20 cellular contexts compared by ENCODE assay signal in genomic region chr19:49880162-49880869, GRCh38. TPM values are rescaled to one million over a fixed set of nuclear protein-coding genes. Genes with fewer than 3 reads are reported as not detected.
A peak's percentile ranks its signal among the peaks of the same experiment; 100 is the strongest.
DNase-seq lines count a peak whose midpoint lies in the region; ATAC-seq lines count a peak whose summit lies in the region.
"Had no signal": no experiment of that assay in that cellular context is flagged by ENCODE, and none has a peak within 500 bp of the region (broad histone marks: within the 10 kb centered on the region; RNA-seq: fewer than 3 reads in every experiment).

No MANE protein-coding gene starts in this region.

- no peak for DNase-seq in activated T-cell treated with anti-CD3 and anti-CD28 coated beads, Interleukin-2, amount 50 U/mL, for 24 hours
- DNase-seq in activated T-cell treated with anti-CD3 and anti-CD28 coated beads for 4 hours, result no peak
- peak; percentile 9 to 23 for DNase-seq in left colon
- DNase-seq in stimulated activated effector memory CD8-positive, alpha-beta T cell treated with anti-CD3 and anti-CD28 coated beads, Interleukin-12 subunit alpha, Interleukin-12 subunit beta, amount 100 ng/mL, for 72 hours (ENCODE audit: low spot score in 2 of 2), result no peak
- no peak for DNase-seq in RKO (ENCODE audit: low spot score)
- no peak for DNase-seq in NCI-H345 treated with DMSO at 0.1 percent for 48 hours (lab: John Stamatoyannopoulos, UW; ENCODE audit: unreplicated experiment)
- DNase-seq: 8988T; CD8-positive, alpha-beta memory T cell; DND-41; KG1; NCI-H1417 treated with DMSO at 0.1 percent for 48 hours; NCI-H2029; NCI-H2171; NCI-H774; PC-3; SJCRH30 had no signal

- intact Hi-C loops in left colon (cut with DNase I, micrococcal nuclease), result no loop called here

- no peak overlapping the region for H3K27ac Mint-ChIP-seq in activated T-cell treated with anti-CD3 and anti-CD28 coated beads, Interleukin-2, amount 50 U/mL, for 24 hours
- H3K27ac Mint-ChIP-seq in activated T-helper 17 cell treated with anti-CD3 and anti-CD28 coated beads, Interleukin-2, amount 50 U/mL, for 72 hours, result no peak overlapping the region
- peak overlapping the region; percentile 87 for H3K27ac Mint-ChIP-seq in stimulated activated effector memory CD8-positive, alpha-beta T cell treated with anti-CD3 and anti-CD28 coated beads, Interleukin-12 subunit alpha, Interleukin-12 subunit beta, amount 100 ng/mL, for 72 hours
- H3K27ac Mint-ChIP-seq: GM23338 had no signal

- H3K27me3 Mint-ChIP-seq in activated T-cell treated with anti-CD3 and anti-CD28 coated beads, Interleukin-2, amount 50 U/mL, for 24 hours, result no peaks in the 10 kb centered on the region
- H3K27me3 Mint-ChIP-seq in activated T-helper 17 cell treated with anti-CD3 and anti-CD28 coated beads, Interleukin-2, amount 50 U/mL, for 72 hours, result no peaks in the 10 kb centered on the region

- ATAC-seq in activated T-helper 17 cell treated with anti-CD3 and anti-CD28 coated beads, Interleukin-2, amount 50 U/mL, for 72 hours (replicated peaks), result no peak
- no peak for ATAC-seq in left colon
- ATAC-seq in stimulated activated effector memory CD8-positive, alpha-beta T cell treated with anti-CD3 and anti-CD28 coated beads, Interleukin-12 subunit alpha, Interleukin-12 subunit beta, amount 100 ng/mL, for 72 hours, result no peak
- ATAC-seq in GM18907 (IDR thresholded peaks at IDR 0.05; ENCODE audit: unreplicated experiment), result no peak
- ATAC-seq: GM23338, PC-3 had no signal

- peak overlapping the region; percentile 10 for H3K4me3 Mint-ChIP-seq in activated T-cell treated with anti-CD3 and anti-CD28 coated beads, Interleukin-2, amount 50 U/mL, for 24 hours
- peak overlapping the region; percentile 39 for H3K4me3 Mint-ChIP-seq in activated T-helper 17 cell treated with anti-CD3 and anti-CD28 coated beads, Interleukin-2, amount 50 U/mL, for 72 hours
- H3K4me3 Mint-ChIP-seq in stimulated activated effector memory CD8-positive, alpha-beta T cell treated with anti-CD3 and anti-CD28 coated beads, Interleukin-12 subunit alpha, Interleukin-12 subunit beta, amount 100 ng/mL, for 72 hours, result no peak overlapping the region
- H3K4me3 Mint-ChIP-seq: GM23338 had no signal

- peaks cover 64% of the 10 kb centered on the region for H3K36me3 Mint-ChIP-seq in activated T-cell treated with anti-CD3 and anti-CD28 coated beads, Interleukin-2, amount 50 U/mL, for 24 hours (ENCODE audit: low read depth)
- peaks cover 76% of the 10 kb centered on the region for H3K36me3 Mint-ChIP-seq in activated T-helper 17 cell treated with anti-CD3 and anti-CD28 coated beads, Interleukin-2, amount 50 U/mL, for 72 hours (ENCODE audit: low read depth)
- H3K36me3 Mint-ChIP-seq in stimulated activated effector memory CD8-positive, alpha-beta T cell treated with anti-CD3 and anti-CD28 coated beads, Interleukin-12 subunit alpha, Interleukin-12 subunit beta, amount 100 ng/mL, for 72 hours, result no peaks in the 10 kb centered on the region

- no peaks in the 10 kb centered on the region for H3K9me3 Mint-ChIP-seq in activated T-cell treated with anti-CD3 and anti-CD28 coated beads, Interleukin-2, amount 50 U/mL, for 24 hours
- H3K9me3 Mint-ChIP-seq in activated T-helper 17 cell treated with anti-CD3 and anti-CD28 coated beads, Interleukin-2, amount 50 U/mL, for 72 hours, result no peaks in the 10 kb centered on the region
- no peaks in the 10 kb centered on the region for H3K9me3 Mint-ChIP-seq in stimulated activated effector memory CD8-positive, alpha-beta T cell treated with anti-CD3 and anti-CD28 coated beads, Interleukin-12 subunit alpha, Interleukin-12 subunit beta, amount 100 ng/mL, for 72 hours
- H3K9me3 Mint-ChIP-seq: CD8-positive, alpha-beta memory T cell had no signal

- H3K4me1 Mint-ChIP-seq in activated T-cell treated with anti-CD3 and anti-CD28 coated beads, Interleukin-2, amount 50 U/mL, for 24 hours (ENCODE audit: low read depth), result peaks cover 24% of the 10 kb centered on the region
- H3K4me1 Mint-ChIP-seq in activated T-helper 17 cell treated with anti-CD3 and anti-CD28 coated beads, Interleukin-2, amount 50 U/mL, for 72 hours, result peaks cover 7% of the 10 kb centered on the region
- peaks cover 50% of the 10 kb centered on the region for H3K4me1 Mint-ChIP-seq in stimulated activated effector memory CD8-positive, alpha-beta T cell treated with anti-CD3 and anti-CD28 coated beads, Interleukin-12 subunit alpha, Interleukin-12 subunit beta, amount 100 ng/mL, for 72 hours

RNA-seq across cellular contexts. Expression of gene TBC1D17, which starts 2.8 kb away (rescaled TPM):
- total RNA-seq in activated T-helper 17 cell treated with anti-CD3 and anti-CD28 coated beads, Interleukin-2, amount 50 U/mL, for 72 hours, result 10 to 100 TPM; 21.4 to 57.4 TPM
- 10 to 100 TPM; 32.8 to 36.4 TPM for total RNA-seq in left colon

RNA-seq across cellular contexts. Expression of gene AKT1S1, which starts 3.2 kb away (rescaled TPM):
- total RNA-seq in activated T-helper 17 cell treated with anti-CD3 and anti-CD28 coated beads, Interleukin-2, amount 50 U/mL, for 72 hours, result 10 to 100 TPM; 33.8 to 72.8 TPM
- 10 to 100 TPM; 30.3 to 43.3 TPM for total RNA-seq in left colon

RNA-seq across cellular contexts. Expression of gene PNKP, which starts 12.9 kb away (rescaled TPM):
- total RNA-seq in activated T-helper 17 cell treated with anti-CD3 and anti-CD28 coated beads, Interleukin-2, amount 50 U/mL, for 72 hours, result 100 to 1,000 TPM; 100 to 111 TPM
- 10 to 100 TPM; 62.3 to 76.7 TPM for total RNA-seq in left colon

RNA-seq across cellular contexts. Expression of gene IL4I1, which starts 16.4 kb away (rescaled TPM):
- 100 to 1,000 TPM in 1 of 2 donors, 10 to 100 TPM in 1; 42.0 to 177 TPM for total RNA-seq in activated T-helper 17 cell treated with anti-CD3 and anti-CD28 coated beads, Interleukin-2, amount 50 U/mL, for 72 hours
- total RNA-seq in left colon, result 1 to 10 TPM in 1 of 2 donors, under 1 TPM in 1; 0.67 to 1.3 TPM
- total RNA-seq: NCI-H460, SJCRH30 had no signal

RNA-seq across cellular contexts. Expression of gene PTOV1, which starts 29.4 kb away (rescaled TPM):
- 100 to 1,000 TPM in 1 of 2 donors, 10 to 100 TPM in 1; 82.7 to 109 TPM for total RNA-seq in activated T-helper 17 cell treated with anti-CD3 and anti-CD28 coated beads, Interleukin-2, amount 50 U/mL, for 72 hours
- 10 to 100 TPM; 95.3 to 95.5 TPM for total RNA-seq in left colon

Comparison
In these comparisons a context has a peak if more than half of its experiments do, and no peak if none do; other contexts are left out.
1. DNase-seq: peak in left colon (2 of 2); none in activated T-cell treated with anti-CD3 and anti-CD28 coated beads, Interleukin-2, amount 50 U/mL, for 24 hours (single experiment), activated T-cell treated with anti-CD3 and anti-CD28 coated beads for 4 hours (single experiment), stimulated activated effector memory CD8-positive, alpha-beta T cell treated with anti-CD3 and anti-CD28 coated beads, Interleukin-12 subunit alpha, Interleukin-12 subunit beta, amount 100 ng/mL, for 72 hours (0 of 2), RKO (single experiment) and NCI-H345 treated with DMSO at 0.1 percent for 48 hours (single experiment).